Comparison of ENCODE assay signal across 8 cellular contexts in genomic region chr5:55172051-55172899, GRCh38. TPM values are rescaled to one million over a fixed set of nuclear protein-coding genes. Genes with fewer than 3 reads are reported as not detected.
DNase-seq lines count a peak whose midpoint lies in the region; ATAC-seq lines count a peak whose summit lies in the region.

No MANE protein-coding gene starts in this region.

- peaks cover 3% of the 10 kb centered on the region for H3K9me3 Mint-ChIP-seq in memory B cell

- peak overlapping the region; percentile 94 for H3K4me3 Mint-ChIP-seq in memory B cell

- H3K27me3 Mint-ChIP-seq in memory B cell, result peaks cover 28% of the 10 kb centered on the region

- H3K9me3 ChIP-seq in ectodermal cell (ENCODE audit: control insufficient read depth, low read length), result no peaks in the 10 kb centered on the region

- DNase-seq in CMK (ENCODE audit: low read depth) (peak; percentile 42), NCI-H69 (lab: John Stamatoyannopoulos, UW) (peak; percentile 95), memory B cell (ENCODE audit: low spot score in 2 of 2) (peak; percentile 42 to 76)
- peak; percentile 6 to 69 for DNase-seq in activated CD4-positive, alpha-beta T cell treated with anti-CD3 and anti-CD28 coated beads, Interleukin-2, amount 50 U/mL, for 24 hours (ENCODE audit: low read depth in 1 of 2, low spot score in 1 of 2)
- DNase-seq in stimulated activated CD8-positive, alpha-beta memory T cell treated with anti-CD3 and anti-CD28 coated beads, Interleukin-4, amount 100 ng/mL, for 4 hours (ENCODE audit: low read depth in 2 of 2, low spot score in 1 of 2), result peak; percentile 24 to 31

- peak; percentile 59 for ATAC-seq in GM19452 (IDR thresholded peaks at IDR 0.05; ENCODE audit: unreplicated experiment)
- peak; percentile 49 for ATAC-seq in HG03565 (IDR thresholded peaks at IDR 0.05; ENCODE audit: unreplicated experiment)
- peak; percentile 52 for ATAC-seq in memory B cell (ENCODE audit: low read depth)

- peak overlapping the region; percentile 74 for H3K27ac Mint-ChIP-seq in memory B cell

- peak overlapping the region; percentile 18 for H3K4me3 ChIP-seq in ectodermal cell (ENCODE audit: insufficient read depth, low read depth, low read length)

- H3K27ac ChIP-seq in ectodermal cell (ENCODE audit: insufficient read depth, low read depth, low read length, poor library complexity, severe bottlenecking), result no peak overlapping the region

- H3K36me3 ChIP-seq in ectodermal cell (ENCODE audit: control insufficient read depth, insufficient read depth, low read length), result no peaks in the 10 kb centered on the region

- WGBS in ectodermal cell, 2 experiments, result 14 to 17% methylated on average over 13 to 14 of the region's 15 CpGs

- peaks cover 15% of the 10 kb centered on the region for H3K4me1 Mint-ChIP-seq in memory B cell

- peaks cover 6% of the 10 kb centered on the region for H3K4me1 ChIP-seq in ectodermal cell (ENCODE audit: control insufficient read depth, insufficient read depth, low read length)

- no peaks in the 10 kb centered on the region for H3K36me3 Mint-ChIP-seq in memory B cell

- H3K27me3 ChIP-seq in ectodermal cell (ENCODE audit: control insufficient read depth, insufficient read depth, low read length, poor library complexity, severe bottlenecking), result peaks cover 56% of the 10 kb centered on the region

RNA-seq across cellular contexts. Expression of gene CDC20B, which starts 0.7 kb away (rescaled TPM):
- 0.15 TPM for polyA plus RNA-seq in ectodermal cell (2013, experiment 1 of 4)
- not detected for polyA plus RNA-seq in ectodermal cell (2013, experiment 2 of 4)
- 0.11 TPM for polyA plus RNA-seq in ectodermal cell (2013, experiment 3 of 4)
- 0.08 TPM for polyA plus RNA-seq in ectodermal cell (2013, experiment 4 of 4)

RNA-seq across cellular contexts. Expression of gene GPX8, which starts 12.3 kb away (rescaled TPM):
- polyA plus RNA-seq in ectodermal cell (2013, experiment 1 of 4), result 77.3 TPM
- polyA plus RNA-seq in ectodermal cell (2013, experiment 2 of 4), result 78.3 TPM
- polyA plus RNA-seq in ectodermal cell (2013, experiment 3 of 4), result 65.8 TPM
- 69.0 TPM for polyA plus RNA-seq in ectodermal cell (2013, experiment 4 of 4)

RNA-seq across cellular contexts. Expression of gene MCIDAS, which starts 54.8 kb away (rescaled TPM):
- not detected for polyA plus RNA-seq in ectodermal cell (2013, experiment 1 of 4)
- polyA plus RNA-seq in ectodermal cell (2013, experiment 2 of 4), result 0.09 TPM
- polyA plus RNA-seq in ectodermal cell (2013, experiment 3 of 4), result not detected
- polyA plus RNA-seq in ectodermal cell (2013, experiment 4 of 4), result not detected

Comparison
In these comparisons a context has a peak if more than half of its experiments do, and no peak if none do; other contexts are left out.
1. DNase-seq: peak in every context shown above with its lines; median percentile 95 in NCI-H69; 59 in memory B cell; 42 in CMK; 38 in activated CD4-positive, alpha-beta T cell treated with anti-CD3 and anti-CD28 coated beads, Interleukin-2, amount 50 U/mL, for 24 hours; 28 in stimulated activated CD8-positive, alpha-beta memory T cell treated with anti-CD3 and anti-CD28 coated beads, Interleukin-4, amount 100 ng/mL, for 4 hours.